ENCODE assay signal across 2 cellular contexts in the genomic region with DNA sequence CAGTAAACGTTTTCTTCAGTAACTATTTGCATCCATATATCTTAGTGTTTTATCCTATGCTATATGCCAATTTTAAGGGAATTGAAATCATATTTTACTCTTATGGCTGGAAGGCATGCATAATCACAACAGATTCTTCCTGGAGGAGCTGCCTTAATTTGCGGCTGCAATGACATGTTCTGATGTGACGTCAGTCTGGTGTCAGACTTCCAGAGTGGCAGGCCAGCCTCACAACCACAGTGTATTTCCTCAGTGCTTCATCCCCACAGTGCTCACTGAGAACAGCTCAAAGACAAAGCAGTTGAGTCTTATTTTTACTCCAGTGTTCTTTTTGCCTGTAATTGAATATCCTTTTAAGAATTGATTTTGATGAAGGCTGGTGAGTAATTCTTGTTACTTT.
TF ChIP-seq lines count a peak whose summit lies in the region.

No MANE protein-coding gene starts in this region.

TF ChIP-seq in PFSK-1, 5 proteins besides CTCF, POLR2A, EP300 and RAD21 (continued from another document):
- TF ChIP-seq, protein P1, sequence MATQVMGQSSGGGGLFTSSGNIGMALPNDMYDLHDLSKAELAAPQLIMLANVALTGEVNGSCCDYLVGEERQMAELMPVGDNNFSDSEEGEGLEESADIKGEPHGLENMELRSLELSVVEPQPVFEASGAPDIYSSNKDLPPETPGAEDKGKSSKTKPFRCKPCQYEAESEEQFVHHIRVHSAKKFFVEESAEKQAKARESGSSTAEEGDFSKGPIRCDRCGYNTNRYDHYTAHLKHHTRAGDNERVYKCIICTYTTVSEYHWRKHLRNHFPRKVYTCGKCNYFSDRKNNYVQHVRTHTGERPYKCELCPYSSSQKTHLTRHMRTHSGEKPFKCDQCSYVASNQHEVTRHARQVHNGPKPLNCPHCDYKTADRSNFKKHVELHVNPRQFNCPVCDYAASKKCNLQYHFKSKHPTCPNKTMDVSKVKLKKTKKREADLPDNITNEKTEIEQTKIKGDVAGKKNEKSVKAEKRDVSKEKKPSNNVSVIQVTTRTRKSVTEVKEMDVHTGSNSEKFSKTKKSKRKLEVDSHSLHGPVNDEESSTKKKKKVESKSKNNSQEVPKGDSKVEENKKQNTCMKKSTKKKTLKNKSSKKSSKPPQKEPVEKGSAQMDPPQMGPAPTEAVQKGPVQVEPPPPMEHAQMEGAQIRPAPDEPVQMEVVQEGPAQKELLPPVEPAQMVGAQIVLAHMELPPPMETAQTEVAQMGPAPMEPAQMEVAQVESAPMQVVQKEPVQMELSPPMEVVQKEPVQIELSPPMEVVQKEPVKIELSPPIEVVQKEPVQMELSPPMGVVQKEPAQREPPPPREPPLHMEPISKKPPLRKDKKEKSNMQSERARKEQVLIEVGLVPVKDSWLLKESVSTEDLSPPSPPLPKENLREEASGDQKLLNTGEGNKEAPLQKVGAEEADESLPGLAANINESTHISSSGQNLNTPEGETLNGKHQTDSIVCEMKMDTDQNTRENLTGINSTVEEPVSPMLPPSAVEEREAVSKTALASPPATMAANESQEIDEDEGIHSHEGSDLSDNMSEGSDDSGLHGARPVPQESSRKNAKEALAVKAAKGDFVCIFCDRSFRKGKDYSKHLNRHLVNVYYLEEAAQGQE (IDR thresholded peaks at IDR 0.05; ENCODE audit: insufficient read depth in 1 of 2, low read depth in 2 of 2, low read length in 2 of 2) = no peak
- no peak for TF ChIP-seq SIN3A (IDR thresholded peaks at IDR 0.05; ENCODE audit: borderline replicate concordance, insufficient read depth, low read length)
- TF ChIP-seq FOXP2 (optimal IDR thresholded peaks at IDR 0.05; ENCODE audit: borderline replicate concordance, extremely low read depth, extremely low read length, insufficient read depth) = peak; percentile 53
TF ChIP-seq in PFSK-1: peak in this region for 1.

TF ChIP-seq in GM23338, 12 proteins besides CTCF, POLR2A, EP300 and RAD21 (continued from another document):
- TF ChIP-seq, protein P2, sequence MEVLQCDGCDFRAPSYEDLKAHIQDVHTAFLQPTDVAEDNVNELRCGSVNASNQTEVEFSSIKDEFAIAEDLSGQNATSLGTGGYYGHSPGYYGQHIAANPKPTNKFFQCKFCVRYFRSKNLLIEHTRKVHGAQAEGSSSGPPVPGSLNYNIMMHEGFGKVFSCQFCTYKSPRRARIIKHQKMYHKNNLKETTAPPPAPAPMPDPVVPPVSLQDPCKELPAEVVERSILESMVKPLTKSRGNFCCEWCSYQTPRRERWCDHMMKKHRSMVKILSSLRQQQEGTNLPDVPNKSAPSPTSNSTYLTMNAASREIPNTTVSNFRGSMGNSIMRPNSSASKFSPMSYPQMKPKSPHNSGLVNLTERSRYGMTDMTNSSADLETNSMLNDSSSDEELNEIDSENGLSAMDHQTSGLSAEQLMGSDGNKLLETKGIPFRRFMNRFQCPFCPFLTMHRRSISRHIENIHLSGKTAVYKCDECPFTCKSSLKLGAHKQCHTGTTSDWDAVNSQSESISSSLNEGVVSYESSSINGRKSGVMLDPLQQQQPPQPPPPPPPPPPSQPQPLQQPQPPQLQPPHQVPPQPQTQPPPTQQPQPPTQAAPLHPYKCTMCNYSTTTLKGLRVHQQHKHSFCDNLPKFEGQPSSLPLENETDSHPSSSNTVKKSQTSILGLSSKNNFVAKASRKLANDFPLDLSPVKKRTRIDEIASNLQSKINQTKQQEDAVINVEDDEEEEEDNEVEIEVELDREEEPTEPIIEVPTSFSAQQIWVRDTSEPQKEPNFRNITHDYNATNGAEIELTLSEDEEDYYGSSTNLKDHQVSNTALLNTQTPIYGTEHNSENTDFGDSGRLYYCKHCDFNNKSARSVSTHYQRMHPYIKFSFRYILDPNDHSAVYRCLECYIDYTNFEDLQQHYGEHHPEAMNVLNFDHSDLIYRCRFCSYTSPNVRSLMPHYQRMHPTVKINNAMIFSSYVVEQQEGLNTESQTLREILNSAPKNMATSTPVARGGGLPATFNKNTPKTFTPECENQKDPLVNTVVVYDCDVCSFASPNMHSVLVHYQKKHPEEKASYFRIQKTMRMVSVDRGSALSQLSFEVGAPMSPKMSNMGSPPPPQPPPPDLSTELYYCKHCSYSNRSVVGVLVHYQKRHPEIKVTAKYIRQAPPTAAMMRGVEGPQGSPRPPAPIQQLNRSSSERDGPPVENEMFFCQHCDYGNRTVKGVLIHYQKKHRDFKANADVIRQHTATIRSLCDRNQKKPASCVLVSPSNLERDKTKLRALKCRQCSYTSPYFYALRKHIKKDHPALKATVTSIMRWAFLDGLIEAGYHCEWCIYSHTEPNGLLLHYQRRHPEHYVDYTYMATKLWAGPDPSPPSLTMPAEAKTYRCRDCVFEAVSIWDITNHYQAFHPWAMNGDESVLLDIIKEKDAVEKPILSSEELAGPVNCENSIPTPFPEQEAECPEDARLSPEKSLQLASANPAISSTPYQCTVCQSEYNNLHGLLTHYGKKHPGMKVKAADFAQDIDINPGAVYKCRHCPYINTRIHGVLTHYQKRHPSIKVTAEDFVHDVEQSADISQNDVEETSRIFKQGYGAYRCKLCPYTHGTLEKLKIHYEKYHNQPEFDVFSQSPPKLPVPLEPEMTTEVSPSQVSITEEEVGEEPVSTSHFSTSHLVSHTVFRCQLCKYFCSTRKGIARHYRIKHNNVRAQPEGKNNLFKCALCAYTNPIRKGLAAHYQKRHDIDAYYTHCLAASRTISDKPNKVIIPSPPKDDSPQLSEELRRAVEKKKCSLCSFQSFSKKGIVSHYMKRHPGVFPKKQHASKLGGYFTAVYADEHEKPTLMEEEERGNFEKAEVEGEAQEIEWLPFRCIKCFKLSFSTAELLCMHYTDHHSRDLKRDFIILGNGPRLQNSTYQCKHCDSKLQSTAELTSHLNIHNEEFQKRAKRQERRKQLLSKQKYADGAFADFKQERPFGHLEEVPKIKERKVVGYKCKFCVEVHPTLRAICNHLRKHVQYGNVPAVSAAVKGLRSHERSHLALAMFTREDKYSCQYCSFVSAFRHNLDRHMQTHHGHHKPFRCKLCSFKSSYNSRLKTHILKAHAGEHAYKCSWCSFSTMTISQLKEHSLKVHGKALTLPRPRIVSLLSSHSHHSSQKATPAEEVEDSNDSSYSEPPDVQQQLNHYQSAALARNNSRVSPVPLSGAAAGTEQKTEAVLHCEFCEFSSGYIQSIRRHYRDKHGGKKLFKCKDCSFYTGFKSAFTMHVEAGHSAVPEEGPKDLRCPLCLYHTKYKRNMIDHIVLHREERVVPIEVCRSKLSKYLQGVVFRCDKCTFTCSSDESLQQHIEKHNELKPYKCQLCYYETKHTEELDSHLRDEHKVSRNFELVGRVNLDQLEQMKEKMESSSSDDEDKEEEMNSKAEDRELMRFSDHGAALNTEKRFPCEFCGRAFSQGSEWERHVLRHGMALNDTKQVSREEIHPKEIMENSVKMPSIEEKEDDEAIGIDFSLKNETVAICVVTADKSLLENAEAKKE (CRISPR knock-in tag; IDR thresholded peaks at IDR 0.05) = no peak
- no peak for TF ChIP-seq ZNF114 (CRISPR knock-in tag; IDR thresholded peaks at IDR 0.05)
- no peak for TF ChIP-seq POLR2AphosphoS5 (IDR thresholded peaks at IDR 0.05; ENCODE audit: low read depth)
- TF ChIP-seq EZH2 (IDR thresholded peaks at IDR 0.05; ENCODE audit: low read depth, unreplicated experiment) = no peak
- TF ChIP-seq EZH2phosphoT487 (IDR thresholded peaks at IDR 0.05; ENCODE audit: unreplicated experiment) = no peak
- TF ChIP-seq STAT1 (IDR thresholded peaks at IDR 0.05; ENCODE audit: unreplicated experiment) = no peak
- TF ChIP-seq, protein P1 (IDR thresholded peaks at IDR 0.05; ENCODE audit: unreplicated experiment) = no peak
- TF ChIP-seq ETS1 (IDR thresholded peaks at IDR 0.05) = no peak
- no peak for TF ChIP-seq ZNF331 (CRISPR knock-in tag; IDR thresholded peaks at IDR 0.05; ENCODE audit: low read depth)
